Comparison of ENCODE assay signal across 11 cellular contexts in genomic region chr3:29319262-29319661, GRCh38. TPM values are rescaled to one million over a fixed set of nuclear protein-coding genes. Genes with fewer than 3 reads are reported as not detected.
DNase-seq lines count a peak whose midpoint lies in the region; ATAC-seq and TF ChIP-seq lines count a peak whose summit lies in the region.
"Had no signal": no experiment of that assay in that cellular context is flagged by ENCODE, and none has a peak within 500 bp of the region (broad histone marks: within the 10 kb centered on the region; RNA-seq: fewer than 3 reads in every experiment).

No MANE protein-coding gene starts in this region.

- DNase-seq in left ventricle myocardium inferior (no peak), heart left ventricle (no peak), NCI-H187 (lab: John Stamatoyannopoulos, UW) (no peak), adrenal gland (no peak), DMS153 treated with DMSO at 0.1 percent for 48 hours (lab: John Stamatoyannopoulos, UW; ENCODE audit: unreplicated experiment) (no peak)
- DNase-seq in stimulated activated CD4-positive, alpha-beta T cell treated with anti-CD3 and anti-CD28 coated beads, Interleukin-4, amount 100 ng/mL, for 4 hours, result no peak
- DNase-seq: left ventricle myocardium superior, NCI-H345 had no signal

- intact Hi-C loops in left ventricle myocardium inferior (cut with micrococcal nuclease), result no loop called here
- intact Hi-C loops in heart left ventricle (cut with DNase I), result no loop called here
- intact Hi-C loops in adrenal gland (cut with DNase I), result no loop called here

- H3K27ac ChIP-seq in left ventricle myocardium inferior (replicated peaks) (peak overlapping the region; percentile 25), heart left ventricle (peak overlapping the region in 5 of 12 donors; percentile 7 to 63 (median 22)), adrenal gland (peak overlapping the region in 1 of 5 donors; percentile 11)
- H3K27ac ChIP-seq: cardiac muscle cell had no signal

- no peak for TF ChIP-seq POLR2A in heart left ventricle (IDR thresholded peaks at IDR 0.05)
- no peak for TF ChIP-seq POLR2A in adrenal gland (IDR thresholded peaks at IDR 0.05)

- H3K36me3 ChIP-seq in left ventricle myocardium inferior (no peaks in the 10 kb centered on the region), heart left ventricle (no peaks in the 10 kb centered on the region), adrenal gland (replicated peaks in 1 of 2) (no peaks in the 10 kb centered on the region)
- H3K36me3 ChIP-seq: cardiac muscle cell had no signal

- no peak overlapping the region for H3K4me3 ChIP-seq in left ventricle myocardium inferior
- no peak overlapping the region for H3K4me3 ChIP-seq in heart left ventricle
- H3K4me3 ChIP-seq in adrenal gland, result no peak overlapping the region
- H3K4me3 ChIP-seq: cardiac muscle cell had no signal

- H3K4me1 ChIP-seq in left ventricle myocardium inferior (peaks cover 91% of the 10 kb centered on the region), heart left ventricle (peaks cover 4 to 81% (median 49%) of the 10 kb centered on the region in 12 donors), adrenal gland (replicated peaks in 1 of 2) (peaks cover 5 to 63% of the 10 kb centered on the region in 2 donors)

- WGBS in heart left ventricle, 4 donors, result 88 to 93% (median 90%) methylated on average over 4 of the region's 4 CpGs
- WGBS in adrenal gland, 4 donors, result 81 to 94% (median 92%) methylated on average over 4 of the region's 4 CpGs

- H3K27me3 ChIP-seq in left ventricle myocardium inferior (ENCODE audit: low read depth) (no peaks in the 10 kb centered on the region), heart left ventricle (no peaks in the 10 kb centered on the region), adrenal gland (no peaks in the 10 kb centered on the region)
- H3K27me3 ChIP-seq: cardiac muscle cell had no signal

- ATAC-seq in heart left ventricle, result no peak
- ATAC-seq in HG02852 (IDR thresholded peaks at IDR 0.05; ENCODE audit: unreplicated experiment), result peak; percentile 79
- ATAC-seq in HG03571 (IDR thresholded peaks at IDR 0.05; ENCODE audit: unreplicated experiment), result peak; percentile 72
- ATAC-seq: left ventricle myocardium superior had no signal

- H3K9me3 ChIP-seq in left ventricle myocardium inferior (replicated peaks) (no peaks in the 10 kb centered on the region), heart left ventricle (no peaks in the 10 kb centered on the region), adrenal gland (replicated peaks in 1 of 3) (no peaks in the 10 kb centered on the region)

- TF ChIP-seq CTCF in left ventricle myocardium inferior (IDR thresholded peaks at IDR 0.05; ENCODE audit: borderline replicate concordance), result no peak
- no peak for TF ChIP-seq CTCF in heart left ventricle (IDR thresholded peaks at IDR 0.05)
- TF ChIP-seq CTCF in adrenal gland (IDR thresholded peaks at IDR 0.05), result no peak

RNA-seq across cellular contexts. Expression of gene RBMS3, which starts 38.4 kb away (rescaled TPM):
- total RNA-seq in left ventricle myocardium inferior (25.3 TPM), heart left ventricle (10 to 100 TPM; 19.0 to 35.6 (median 27.3) TPM), adrenal gland (10 to 100 TPM; 36.5 to 90.1 (median 53.4) TPM)
- polyA plus RNA-seq in heart left ventricle (1 to 10 TPM; 4.8 to 5.3 TPM), adrenal gland (10 to 100 TPM in 1 of 3 donors, 1 to 10 TPM in 2; 8.7 to 52.4 (median 9.6) TPM)

Comparison
In these comparisons a context has a peak if more than half of its experiments do, and no peak if none do; other contexts are left out.
1. ATAC-seq: peak in HG02852 (single experiment) and HG03571 (single experiment); none in heart left ventricle (0 of 4).